Comparison of ENCODE assay signal across 1 cellular context in the genomic region with DNA sequence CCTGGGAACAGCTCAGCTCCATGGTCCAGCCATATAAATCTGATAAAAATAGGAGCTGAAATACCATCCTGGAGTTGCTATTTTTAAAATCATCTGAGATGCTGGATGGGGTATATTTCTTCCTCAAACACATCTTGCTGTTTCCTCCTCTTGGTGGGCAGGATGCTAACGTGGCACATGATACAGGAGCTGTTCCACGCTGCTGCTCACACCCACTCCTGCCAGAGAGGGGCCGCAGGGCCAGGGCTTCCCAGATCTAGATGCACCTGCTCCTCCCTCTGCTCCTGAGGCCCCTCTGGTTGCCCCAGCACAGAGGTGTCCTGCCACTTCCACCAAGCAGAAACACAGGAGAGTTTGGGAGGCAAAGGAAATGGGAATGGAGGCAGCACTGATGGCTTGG.
TF ChIP-seq lines count a peak whose summit lies in the region.

No MANE protein-coding gene starts in this region.

TF ChIP-seq in GM23338, 12 proteins besides CTCF, POLR2A, EP300 and RAD21 (continued from another document):
- TF ChIP-seq, protein P1, sequence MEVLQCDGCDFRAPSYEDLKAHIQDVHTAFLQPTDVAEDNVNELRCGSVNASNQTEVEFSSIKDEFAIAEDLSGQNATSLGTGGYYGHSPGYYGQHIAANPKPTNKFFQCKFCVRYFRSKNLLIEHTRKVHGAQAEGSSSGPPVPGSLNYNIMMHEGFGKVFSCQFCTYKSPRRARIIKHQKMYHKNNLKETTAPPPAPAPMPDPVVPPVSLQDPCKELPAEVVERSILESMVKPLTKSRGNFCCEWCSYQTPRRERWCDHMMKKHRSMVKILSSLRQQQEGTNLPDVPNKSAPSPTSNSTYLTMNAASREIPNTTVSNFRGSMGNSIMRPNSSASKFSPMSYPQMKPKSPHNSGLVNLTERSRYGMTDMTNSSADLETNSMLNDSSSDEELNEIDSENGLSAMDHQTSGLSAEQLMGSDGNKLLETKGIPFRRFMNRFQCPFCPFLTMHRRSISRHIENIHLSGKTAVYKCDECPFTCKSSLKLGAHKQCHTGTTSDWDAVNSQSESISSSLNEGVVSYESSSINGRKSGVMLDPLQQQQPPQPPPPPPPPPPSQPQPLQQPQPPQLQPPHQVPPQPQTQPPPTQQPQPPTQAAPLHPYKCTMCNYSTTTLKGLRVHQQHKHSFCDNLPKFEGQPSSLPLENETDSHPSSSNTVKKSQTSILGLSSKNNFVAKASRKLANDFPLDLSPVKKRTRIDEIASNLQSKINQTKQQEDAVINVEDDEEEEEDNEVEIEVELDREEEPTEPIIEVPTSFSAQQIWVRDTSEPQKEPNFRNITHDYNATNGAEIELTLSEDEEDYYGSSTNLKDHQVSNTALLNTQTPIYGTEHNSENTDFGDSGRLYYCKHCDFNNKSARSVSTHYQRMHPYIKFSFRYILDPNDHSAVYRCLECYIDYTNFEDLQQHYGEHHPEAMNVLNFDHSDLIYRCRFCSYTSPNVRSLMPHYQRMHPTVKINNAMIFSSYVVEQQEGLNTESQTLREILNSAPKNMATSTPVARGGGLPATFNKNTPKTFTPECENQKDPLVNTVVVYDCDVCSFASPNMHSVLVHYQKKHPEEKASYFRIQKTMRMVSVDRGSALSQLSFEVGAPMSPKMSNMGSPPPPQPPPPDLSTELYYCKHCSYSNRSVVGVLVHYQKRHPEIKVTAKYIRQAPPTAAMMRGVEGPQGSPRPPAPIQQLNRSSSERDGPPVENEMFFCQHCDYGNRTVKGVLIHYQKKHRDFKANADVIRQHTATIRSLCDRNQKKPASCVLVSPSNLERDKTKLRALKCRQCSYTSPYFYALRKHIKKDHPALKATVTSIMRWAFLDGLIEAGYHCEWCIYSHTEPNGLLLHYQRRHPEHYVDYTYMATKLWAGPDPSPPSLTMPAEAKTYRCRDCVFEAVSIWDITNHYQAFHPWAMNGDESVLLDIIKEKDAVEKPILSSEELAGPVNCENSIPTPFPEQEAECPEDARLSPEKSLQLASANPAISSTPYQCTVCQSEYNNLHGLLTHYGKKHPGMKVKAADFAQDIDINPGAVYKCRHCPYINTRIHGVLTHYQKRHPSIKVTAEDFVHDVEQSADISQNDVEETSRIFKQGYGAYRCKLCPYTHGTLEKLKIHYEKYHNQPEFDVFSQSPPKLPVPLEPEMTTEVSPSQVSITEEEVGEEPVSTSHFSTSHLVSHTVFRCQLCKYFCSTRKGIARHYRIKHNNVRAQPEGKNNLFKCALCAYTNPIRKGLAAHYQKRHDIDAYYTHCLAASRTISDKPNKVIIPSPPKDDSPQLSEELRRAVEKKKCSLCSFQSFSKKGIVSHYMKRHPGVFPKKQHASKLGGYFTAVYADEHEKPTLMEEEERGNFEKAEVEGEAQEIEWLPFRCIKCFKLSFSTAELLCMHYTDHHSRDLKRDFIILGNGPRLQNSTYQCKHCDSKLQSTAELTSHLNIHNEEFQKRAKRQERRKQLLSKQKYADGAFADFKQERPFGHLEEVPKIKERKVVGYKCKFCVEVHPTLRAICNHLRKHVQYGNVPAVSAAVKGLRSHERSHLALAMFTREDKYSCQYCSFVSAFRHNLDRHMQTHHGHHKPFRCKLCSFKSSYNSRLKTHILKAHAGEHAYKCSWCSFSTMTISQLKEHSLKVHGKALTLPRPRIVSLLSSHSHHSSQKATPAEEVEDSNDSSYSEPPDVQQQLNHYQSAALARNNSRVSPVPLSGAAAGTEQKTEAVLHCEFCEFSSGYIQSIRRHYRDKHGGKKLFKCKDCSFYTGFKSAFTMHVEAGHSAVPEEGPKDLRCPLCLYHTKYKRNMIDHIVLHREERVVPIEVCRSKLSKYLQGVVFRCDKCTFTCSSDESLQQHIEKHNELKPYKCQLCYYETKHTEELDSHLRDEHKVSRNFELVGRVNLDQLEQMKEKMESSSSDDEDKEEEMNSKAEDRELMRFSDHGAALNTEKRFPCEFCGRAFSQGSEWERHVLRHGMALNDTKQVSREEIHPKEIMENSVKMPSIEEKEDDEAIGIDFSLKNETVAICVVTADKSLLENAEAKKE (CRISPR knock-in tag; IDR thresholded peaks at IDR 0.05), result no peak
